ENCODE assay signal across 26 cellular contexts in genomic region chr3:10434144-10434937, GRCh38.
"Had no signal": no experiment of that assay in that cellular context is flagged by ENCODE, and none has a peak within 500 bp of the region (broad histone marks: within the 10 kb centered on the region; RNA-seq: fewer than 3 reads in every experiment).

No MANE protein-coding gene starts in this region.

- H3K9me3 ChIP-seq: left lung, prostate gland, stomach, vagina had no signal

- H3K4me2 ChIP-seq: neural progenitor cell had no signal

- H3K4me3 Mint-ChIP-seq: activated B cell treated with CpG ODN at 0.5 μM for 24 hours; activated CD4-positive, alpha-beta memory T cell treated with anti-CD3 and anti-CD28 coated beads for 36 hours; activated naive CD4-positive, alpha-beta T cell treated with anti-CD3 and anti-CD28 coated beads, Interleukin-2, amount 50 U/mL, for 24 hours; endodermal cell; neural progenitor cell had no signal

- H3K4me1 Mint-ChIP-seq: endodermal cell had no signal

- H3K36me3 ChIP-seq: cardiac muscle cell, left lung, neural progenitor cell, prostate gland, stomach, vagina had no signal

- H3K27ac Mint-ChIP-seq: activated B cell treated with CpG ODN at 0.5 μM for 24 hours; activated CD4-positive, alpha-beta memory T cell treated with anti-CD3 and anti-CD28 coated beads for 36 hours; activated naive CD4-positive, alpha-beta T cell treated with anti-CD3 and anti-CD28 coated beads, Interleukin-2, amount 50 U/mL, for 24 hours; endodermal cell; neural progenitor cell had no signal

- ATAC-seq: left lung, right cardiac atrium had no signal

- H3K36me3 Mint-ChIP-seq: activated CD4-positive, alpha-beta memory T cell treated with anti-CD3 and anti-CD28 coated beads for 36 hours; activated naive CD4-positive, alpha-beta T cell treated with anti-CD3 and anti-CD28 coated beads, Interleukin-2, amount 50 U/mL, for 24 hours; neural progenitor cell had no signal

- H3K9me3 Mint-ChIP-seq: activated B cell treated with CpG ODN at 0.5 μM for 24 hours; activated CD4-positive, alpha-beta memory T cell treated with anti-CD3 and anti-CD28 coated beads for 36 hours; activated naive CD4-positive, alpha-beta T cell treated with anti-CD3 and anti-CD28 coated beads, Interleukin-2, amount 50 U/mL, for 24 hours; endodermal cell; neural progenitor cell had no signal

- H3K4me1 ChIP-seq: left lung, neural progenitor cell, prostate gland, stomach, vagina had no signal

- H3K27ac ChIP-seq: cardiac muscle cell, epithelial cell of prostate, left lung, neural progenitor cell, prostate gland, stomach, vagina had no signal

- H3K9ac ChIP-seq: neural progenitor cell had no signal

- H3K4me3 ChIP-seq: cardiac muscle cell, dorsolateral prefrontal cortex, left lung, neural progenitor cell, prostate gland, stomach, vagina had no signal

- H3K27me3 ChIP-seq: cardiac muscle cell, dorsolateral prefrontal cortex, left lung, neural progenitor cell, stomach, vagina had no signal

- FAIRE-seq: colon, small intestine had no signal

- H3K27me3 Mint-ChIP-seq: activated B cell treated with CpG ODN at 0.5 μM for 24 hours; activated CD4-positive, alpha-beta memory T cell treated with anti-CD3 and anti-CD28 coated beads for 36 hours; activated naive CD4-positive, alpha-beta T cell treated with anti-CD3 and anti-CD28 coated beads, Interleukin-2, amount 50 U/mL, for 24 hours had no signal

- DNase-seq: activated B cell treated with CpG ODN at 0.5 μM for 24 hours; activated CD4-positive, alpha-beta memory T cell treated with anti-CD3 and anti-CD28 coated beads for 36 hours; activated CD4-positive, alpha-beta T cell treated with anti-CD3 and anti-CD28 coated beads for 4 hours; activated gamma-delta T cell; activated T-cell treated with anti-CD3 and anti-CD28 coated beads, Interleukin-2, amount 50 U/mL, for 1 hour; amniotic stem cell; dorsolateral prefrontal cortex; endodermal cell; foreskin fibroblast; glutamatergic neuron; hippocampal formation; islet precursor cell; left lung; mammary epithelial cell; right cardiac atrium; small intestine; stimulated activated CD4-positive, alpha-beta T cell treated with anti-CD3 and anti-CD28 coated beads, Interleukin-4, amount 100 ng/mL, for 1 hour; stomach; trophoblast cell had no signal

- H2AFZ ChIP-seq: neural progenitor cell had no signal
